Comparison of ENCODE assay signal across 6 cellular contexts in genomic region chr20:37371845-37372244, GRCh38. TPM values are rescaled to one million over a fixed set of nuclear protein-coding genes. Genes with fewer than 3 reads are reported as not detected.
DNase-seq lines count a peak whose midpoint lies in the region; ATAC-seq and TF ChIP-seq lines count a peak whose summit lies in the region.
"Not testable (repeated sequence)": the region's sequence is repeated elsewhere in the genome, so short reads cannot be mapped to it uniquely, and the experiment has no call there.

No MANE protein-coding gene starts in this region.

- peaks cover 32% of the 10 kb centered on the region for H3K79me2 ChIP-seq in Karpas-422 (ENCODE audit: low read length)

- not testable (repeated sequence) for H3K27me3 Mint-ChIP-seq in WTC11 (ENCODE audit: low read depth); endodermal cell (ENCODE audit: insufficient read depth); nephron progenitor cell (ENCODE audit: low read depth, poor library complexity)

- not testable (repeated sequence) for TF ChIP-seq EP300 in sigmoid colon (IDR thresholded peaks at IDR 0.05)

- not testable (repeated sequence) for H3K27ac Mint-ChIP-seq in WTC11, endodermal cell
- H3K27ac Mint-ChIP-seq in nephron progenitor cell = peak overlapping the region; percentile 41

- H3K36me3 Mint-ChIP-seq in WTC11 = not testable (repeated sequence)
- H3K36me3 Mint-ChIP-seq in endodermal cell (ENCODE audit: low read depth) (peaks cover 60% of the 10 kb centered on the region), nephron progenitor cell (ENCODE audit: low read depth) (peaks cover 63% of the 10 kb centered on the region)

- intact Hi-C loops in sigmoid colon (cut with DNase I) = not testable (repeated sequence)

- not testable (repeated sequence) for H4K20me1 ChIP-seq in Karpas-422 (ENCODE audit: insufficient read depth, low read depth, low read length)

- POLR2A ChIA-PET in WTC11 (lab: Charles Lee) = not testable (repeated sequence)

- not testable (repeated sequence) for H3K9me2 ChIP-seq in Karpas-422 (replicated peaks; ENCODE audit: insufficient read depth, low read length)

- not testable (repeated sequence) for TF ChIP-seq POLR2A in sigmoid colon (IDR thresholded peaks at IDR 0.05)

- DNase-seq in GM12865 (ENCODE audit: low read depth) (peak; percentile 66), Karpas-422 (peak; percentile 73), WTC11 (ENCODE audit: low spot score) (peak; percentile 2), endodermal cell (peak; percentile 22), sigmoid colon (peak; percentile 28)
- not testable (repeated sequence) for DNase-seq in nephron progenitor cell

- H3K27me3 ChIP-seq in Karpas-422 (ENCODE audit: low read length); endodermal cell (ENCODE audit: control insufficient read depth, insufficient read depth, low read length, poor library complexity, severe bottlenecking); sigmoid colon: not testable (repeated sequence)

- H3K36me3 ChIP-seq in Karpas-422 (ENCODE audit: insufficient read depth, low read length) (peaks cover 19% of the 10 kb centered on the region), endodermal cell (ENCODE audit: control insufficient read depth, insufficient read depth, low read length) (peaks cover 72% of the 10 kb centered on the region), sigmoid colon (peaks cover 0 to 31% (median 0%) of the 10 kb centered on the region in 4 donors)

- not testable (repeated sequence) for H3K4me3 Mint-ChIP-seq in WTC11, endodermal cell, nephron progenitor cell

- H3K9me3 ChIP-seq in Karpas-422 (ENCODE audit: low read length); endodermal cell (ENCODE audit: control insufficient read depth, low read length); sigmoid colon: not testable (repeated sequence)

- not testable (repeated sequence) for H3K9me3 Mint-ChIP-seq in WTC11, endodermal cell, nephron progenitor cell

- H3K4me1 ChIP-seq in Karpas-422 (ENCODE audit: low read length) = peaks cover 65% of the 10 kb centered on the region
- not testable (repeated sequence) for H3K4me1 ChIP-seq in endodermal cell (ENCODE audit: control insufficient read depth, insufficient read depth, low read length); sigmoid colon

- H3K4me3 ChIP-seq in GM12865 (ENCODE audit: low read depth, low read length); Karpas-422 (ENCODE audit: low read length); endodermal cell (ENCODE audit: low read length); sigmoid colon: not testable (repeated sequence)

- not testable (repeated sequence) for H3K9ac ChIP-seq in Karpas-422 (ENCODE audit: low read length); endodermal cell (ENCODE audit: extremely low read depth, low read length, poor library complexity, severe bottlenecking)

- H3K4me2 ChIP-seq in Karpas-422 (ENCODE audit: low read depth, low read length, poor library complexity, severe bottlenecking) = peak overlapping the region; percentile 1

- CTCF ChIA-PET in WTC11 (lab: Charles Lee) = interaction anchor here (1.1 kb wide), 1 partner anchor 13 kb away, joined by 6 read pairs; no protein-coding TSS in a partner anchor

- not testable (repeated sequence) for TF ChIP-seq CTCF in GM12865 (IDR thresholded peaks at IDR 0.05; ENCODE audit: insufficient read depth, low read depth, low read length, missing control alignments); WTC11 (IDR thresholded peaks at IDR 0.05); endodermal cell (conservative IDR thresholded peaks at IDR 0.05); nephron progenitor cell (IDR thresholded peaks at IDR 0.05); sigmoid colon (IDR thresholded peaks at IDR 0.05)

- ATAC-seq in WTC11 = not testable (repeated sequence)

- not testable (repeated sequence) for H2AFZ ChIP-seq in Karpas-422 (ENCODE audit: low read length)

- H3K27ac ChIP-seq in Karpas-422 (ENCODE audit: low read length) = peak overlapping the region; percentile 96
- not testable (repeated sequence) for H3K27ac ChIP-seq in endodermal cell (ENCODE audit: low read depth, low read length); sigmoid colon

- 80 to 90% methylated on average over 2 to 7 of the region's 9 CpGs for WGBS in endodermal cell (ENCODE audit: insufficient coverage in 1 of 2, insufficient read length in 1 of 2), 2 experiments
- 89 to 93% methylated on average over 9 of the region's 9 CpGs for WGBS in sigmoid colon, 2 donors

- H3K4me1 Mint-ChIP-seq in WTC11, endodermal cell, nephron progenitor cell: not testable (repeated sequence)

TF ChIP-seq in WTC11, 78 proteins besides CTCF, POLR2A, EP300 and RAD21:
- TF ChIP-seq ZNF121 (CRISPR knock-in tag; IDR thresholded peaks at IDR 0.05) = peak; percentile 79; the same call in 1 of the 2 replicates

RNA-seq across cellular contexts. Expression of gene SRC, which starts 25.9 kb away (rescaled TPM):
- total RNA-seq in Karpas-422 (2014; rRNA removed; shearing (Covaris generic); ENCODE audit: low replicate concordance) = 39.9 and 41.5 TPM in 2 replicates
- total RNA-seq in WTC11 (2021) (27.4 to 33.3 TPM (median 30.4 TPM) in 3 replicates), endodermal cell (100 to 1,000 TPM in 1 of 2 donors, 10 to 100 TPM in 1; 75.6 to 109 TPM), sigmoid colon (10 to 100 TPM; 28.1 to 52.3 (median 40.0) TPM)
- polyA plus RNA-seq in endodermal cell (2013, experiment 1 of 2) = 48.4 TPM
- 41.1 TPM for polyA plus RNA-seq in endodermal cell (2013, experiment 2 of 2)
- 10 to 100 TPM; 64.3 to 91.8 (median 79.1) TPM for polyA plus RNA-seq in sigmoid colon
